In the genomic region with DNA sequence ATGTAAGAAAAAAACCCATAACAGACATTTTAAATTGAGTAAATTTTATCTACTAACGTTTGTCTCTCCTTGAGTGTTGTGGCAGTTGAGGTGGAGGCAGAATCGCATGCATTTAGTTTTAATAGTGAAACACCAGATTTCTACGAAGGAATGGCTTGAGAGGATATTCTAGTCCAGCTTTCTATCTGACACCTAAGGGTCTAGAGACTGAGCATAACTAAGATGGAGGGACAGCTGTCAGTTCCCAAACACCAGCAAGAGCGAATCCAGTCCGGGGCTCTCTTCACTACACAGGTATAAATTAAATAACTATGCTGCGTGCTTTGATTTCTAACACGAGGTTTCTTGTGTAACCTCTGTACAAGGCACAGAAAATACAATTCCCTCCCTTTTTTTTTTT, we compare ENCODE assay signal across 9 cellular contexts. TPM values are rescaled to one million over a fixed set of nuclear protein-coding genes. Genes with fewer than 3 reads are reported as not detected.
DNase-seq lines count a peak whose midpoint lies in the region; ATAC-seq, FAIRE-seq and TF ChIP-seq lines count a peak whose summit lies in the region.
"Had no signal": no experiment of that assay in that cellular context is flagged by ENCODE, and none has a peak within 500 bp of the region (broad histone marks: within the 10 kb centered on the region; RNA-seq: fewer than 3 reads in every experiment).

No MANE protein-coding gene starts in this region.

- no peak overlapping the region for H2BK12ac ChIP-seq in H1 (ENCODE audit: low read depth, low read length)

- H2AFZ ChIP-seq in H1 (ENCODE audit: low read length) (no peak overlapping the region), osteoblast (ENCODE audit: low read length) (no peak overlapping the region)

- peaks cover 6% of the 10 kb centered on the region; the same call in 1 of the 2 replicates for H3K4me1 ChIP-seq in ES-I3 (ENCODE audit: insufficient read depth, low read length)
- H3K4me1 ChIP-seq in H1 (replicated peaks in 1 of 4; ENCODE audit: control insufficient read depth in 3 of 4, insufficient read depth in 4 of 4, low read length in 3 of 4), result peaks cover 0 to 6% (median 3%) of the 10 kb centered on the region in 4 experiments; a peak in 5 of 7 replicates
- peaks cover 23% of the 10 kb centered on the region for H3K4me1 ChIP-seq in osteoblast (ENCODE audit: insufficient read depth, low read length)
- peaks cover 29% of the 10 kb centered on the region for H3K4me1 ChIP-seq in mucosa of descending colon (ENCODE audit: low read depth)

- POLR2A ChIA-PET in H1 (lab: Charles Lee; ENCODE audit: partially characterized antibody), result no interaction called here

- H3K56ac ChIP-seq in H1 (replicated peaks; ENCODE audit: insufficient read length, low read depth, low read length), result no peak overlapping the region

- TF ChIP-seq CTCF in H1 (IDR thresholded peaks at IDR 0.05; ENCODE audit: control extremely low read depth in 1 of 3, insufficient read depth in 1 of 3, low read depth in 1 of 3, low read length in 3 of 3) (no peak), osteoblast (IDR thresholded peaks at IDR 0.05; ENCODE audit: extremely low read depth, low read depth, low read length) (no peak), mucosa of descending colon (IDR thresholded peaks at IDR 0.05) (no peak)

- WGBS in H1 (ENCODE audit: extremely low coverage in 1 of 2, insufficient coverage in 1 of 2, insufficient read length in 1 of 2, insufficient replicate concordance in 2 of 2, low coverage in 1 of 2, low lambda C conversion rate in 2 of 2, missing lambda C conversion rate in 1 of 2), 2 experiments, result 83% methylated on average over 7 of the region's 7 CpGs; no CpG with 5 or more reads in 1 of the 2 experiments

- CTCF ChIA-PET in H1 (lab: Charles Lee; ENCODE audit: partially characterized antibody), result interaction anchor here (0.7 kb wide), 1 partner anchor 148 kb away, joined by 3 read pairs; no protein-coding TSS in a partner anchor

- H3K9ac ChIP-seq in ES-I3 (ENCODE audit: low read depth, low read length) (peak overlapping the region; percentile 95; the same call in 1 of the 2 replicates), H1 (replicated peaks in 1 of 4; ENCODE audit: extremely low read depth in 1 of 4, low read depth in 3 of 4, low read length in 3 of 4) (no peak overlapping the region)

- H3K36me3 ChIP-seq in ES-I3 (ENCODE audit: insufficient read depth, low read length) (no peaks in the 10 kb centered on the region), H1 (ENCODE audit: control insufficient read depth in 2 of 4, insufficient read depth in 4 of 4, low read length in 3 of 4) (no peaks in the 10 kb centered on the region), osteoblast (ENCODE audit: insufficient read depth, low read length) (no peaks in the 10 kb centered on the region), mucosa of descending colon (ENCODE audit: low read depth) (no peaks in the 10 kb centered on the region)

- no peak overlapping the region for H3K4ac ChIP-seq in H1 (replicated peaks; ENCODE audit: insufficient read length, low read depth, low read length)

- H4K8ac ChIP-seq in H1 (ENCODE audit: extremely low read depth, insufficient read depth, low read length), result no peak overlapping the region

- no peak overlapping the region for H2BK15ac ChIP-seq in H1 (ENCODE audit: low read length)

- ATAC-seq in mucosa of descending colon, result no peak
- ATAC-seq in HG03139 (IDR thresholded peaks at IDR 0.05; ENCODE audit: unreplicated experiment), result no peak
- no peak for ATAC-seq in GM19467 (IDR thresholded peaks at IDR 0.05; ENCODE audit: unreplicated experiment)

- H3K23me2 ChIP-seq in H1 (ENCODE audit: low read depth, low read length), result peaks cover 5% of the 10 kb centered on the region

- H3K27ac ChIP-seq in H1 (ENCODE audit: low read depth, low read length), result no peak overlapping the region
- no peak overlapping the region for H3K27ac ChIP-seq in osteoblast (ENCODE audit: low read depth, low read length)

- intact Hi-C loops in mucosa of descending colon (cut with DNase I, micrococcal nuclease), result no loop called here

- H3K4me2 ChIP-seq in H1 (ENCODE audit: insufficient read depth in 1 of 2, low read depth in 2 of 2, low read length in 2 of 2) (peak overlapping the region; percentile 72 to 89; a peak in 3 of 4 replicates), osteoblast (ENCODE audit: insufficient read depth, low read length) (peak overlapping the region; percentile 96)

- no peak overlapping the region for H4K5ac ChIP-seq in H1 (ENCODE audit: insufficient read length, low read depth, low read length)

- H2BK120ac ChIP-seq in H1 (replicated peaks; ENCODE audit: low read depth, low read length), result no peak overlapping the region

- H3K27me3 ChIP-seq in H1 (replicated peaks in 1 of 4; ENCODE audit: control insufficient read depth in 3 of 4, extremely low read depth in 1 of 4, insufficient read depth in 3 of 4, low read length in 3 of 4) (no peaks in the 10 kb centered on the region), osteoblast (ENCODE audit: insufficient read depth, low read length) (no peaks in the 10 kb centered on the region)

- no peak overlapping the region for H4K91ac ChIP-seq in H1 (replicated peaks; ENCODE audit: insufficient read length, low read length)

- no peak overlapping the region for H3K14ac ChIP-seq in H1 (ENCODE audit: insufficient read length)

- peaks cover under 1% of the 10 kb centered on the region for H3K79me1 ChIP-seq in H1 (ENCODE audit: low read depth, low read length)

- TF ChIP-seq RAD21 in H1 (IDR thresholded peaks at IDR 0.05 in 1 of 2, conservative IDR thresholded peaks at IDR 0.05 in 1 of 2; ENCODE audit: low read depth in 2 of 2, low read length in 2 of 2), result no peak

- H3K79me2 ChIP-seq in H1 (ENCODE audit: control insufficient read depth in 1 of 2, insufficient read depth in 2 of 2, low read length in 2 of 2), result peaks cover 31 to 80% of the 10 kb centered on the region in 2 experiments
- peaks cover 82% of the 10 kb centered on the region for H3K79me2 ChIP-seq in osteoblast (ENCODE audit: insufficient read depth, low read length)

- no peak overlapping the region for H2BK20ac ChIP-seq in H1 (ENCODE audit: low read length)

- H3K23ac ChIP-seq in H1 (ENCODE audit: insufficient read length), result no peak overlapping the region

- no peak overlapping the region for H2AK5ac ChIP-seq in H1 (ENCODE audit: low read depth, low read length)

- H3K9me3 ChIP-seq in ES-I3 (ENCODE audit: control insufficient read depth, insufficient read depth, low read length), result no peaks in the 10 kb centered on the region
- H3K9me3 ChIP-seq in H1 (ENCODE audit: insufficient read depth in 2 of 2, low read depth in 1 of 2, low read length in 1 of 2), result no peaks in the 10 kb centered on the region
- no peaks in the 10 kb centered on the region for H3K9me3 ChIP-seq in osteoblast (ENCODE audit: low read depth, low read length)
- no peaks in the 10 kb centered on the region for H3K9me3 ChIP-seq in mucosa of descending colon

- no peak for TF ChIP-seq EP300 in H1 (IDR thresholded peaks at IDR 0.05; ENCODE audit: borderline replicate concordance in 1 of 2, low read depth in 2 of 2, low read length in 2 of 2)

- FAIRE-seq in H1 (lab: Jason Lieb, UNC), result no peak

- H3K4me3 ChIP-seq in H1 (ENCODE audit: extremely low read depth in 1 of 4, insufficient read depth in 2 of 4, low read depth in 3 of 4, low read length in 4 of 4), result peak overlapping the region in 2 of 4 experiments; percentile 70 to 87; a peak in 4 of 8 replicates
- peak overlapping the region; percentile 96 for H3K4me3 ChIP-seq in osteoblast (ENCODE audit: insufficient read depth, low read length)
- H3K4me3 ChIP-seq in mucosa of descending colon, result no peak overlapping the region

- H3K18ac ChIP-seq in H1 (ENCODE audit: extremely low read depth, low read length), result no peak overlapping the region

- peaks cover 11% of the 10 kb centered on the region in 2 experiments for H4K20me1 ChIP-seq in H1 (replicated peaks in 1 of 2; ENCODE audit: control insufficient read depth in 1 of 2, insufficient read depth in 2 of 2, low read length in 2 of 2)
- peaks cover 31% of the 10 kb centered on the region for H4K20me1 ChIP-seq in osteoblast (ENCODE audit: insufficient read depth, low read length)

- DNase-seq in NCI-H69 (lab: John Stamatoyannopoulos, UW) (peak; percentile 42), H1 (ENCODE audit: low read depth in 1 of 2, low spot score in 2 of 2) (no peak), osteoblast (ENCODE audit: insufficient read length, low spot score, missing footprints) (no peak), mucosa of descending colon (no peak), GF-D8 (lab: John Stamatoyannopoulos, UW) (no peak)
- DNase-seq: activated CD4-positive, alpha-beta T cell treated with anti-CD3 and anti-CD28 coated beads for 48 hours had no signal

- no peak for TF ChIP-seq POLR2A in H1 (IDR thresholded peaks at IDR 0.05; ENCODE audit: control extremely low read depth in 1 of 2, low read depth in 2 of 2, low read length in 2 of 2)

- H2BK5ac ChIP-seq in H1 (ENCODE audit: low read depth, low read length), result no peak overlapping the region

TF ChIP-seq in H1, 55 proteins besides CTCF, POLR2A, EP300 and RAD21 (continues in another document):
- TF ChIP-seq POLR2AphosphoS5 (IDR thresholded peaks at IDR 0.05; ENCODE audit: low read depth, low read length) (no peak), BACH1 (IDR thresholded peaks at IDR 0.05; ENCODE audit: low read length) (no peak), KDM1A (IDR thresholded peaks at IDR 0.05; ENCODE audit: borderline replicate concordance, low read length) (no peak)

RNA-seq across cellular contexts. Expression of gene NCBP1, which starts 1.4 kb away (rescaled TPM):
- 54.0 and 57.5 TPM in 2 replicates for total RNA-seq in H1 (2021; fragmentation: NEBNext Ultra II Directional; extraction: Animal tissue kit (Norgen Biotek cat#: 25700))
- 9.9 and 14.7 TPM in 2 replicates for polyA plus RNA-seq in H1 (2011; rRNA removed)
- 21.7 TPM for polyA plus RNA-seq in H1 (2011; cell fraction: cytosol; rRNA removed)
- 14.9 TPM for polyA plus RNA-seq in H1 (2011; cell fraction: nucleus; rRNA removed)
- polyA plus RNA-seq in H1 (2012, experiment 1 of 2), result 25.0 to 49.7 TPM (median 33.9 TPM) in 4 replicates
- polyA plus RNA-seq in H1 (2012, experiment 2 of 2), result 3.0 TPM
- polyA plus RNA-seq in H1 (2013, experiment 1 of 2), result 36.1 TPM
- polyA plus RNA-seq in H1 (2013, experiment 2 of 2), result 30.7 TPM
- 40.8 and 48.7 TPM in 2 replicates for polyA minus RNA-seq in H1 (2011; rRNA and poly(A)+ RNA removed)
- 31.0 TPM for polyA minus RNA-seq in H1 (2011; cell fraction: cytosol; rRNA and poly(A)+ RNA removed)
- 50.2 TPM for polyA minus RNA-seq in H1 (2011; cell fraction: nucleus; rRNA and poly(A)+ RNA removed)
- total RNA-seq in osteoblast (28.0 and 37.3 TPM in 2 replicates), mucosa of descending colon (10 to 100 TPM; 29.0 to 37.0 (median 36.9) TPM)

RNA-seq across cellular contexts. Expression of gene TSTD2, which starts 1.9 kb away (rescaled TPM):
- 16.1 and 16.3 TPM in 2 replicates for total RNA-seq in H1 (2021; fragmentation: NEBNext Ultra II Directional; extraction: Animal tissue kit (Norgen Biotek cat#: 25700))
- 15.6 and 17.5 TPM in 2 replicates for polyA plus RNA-seq in H1 (2011; rRNA removed)
- 19.2 TPM for polyA plus RNA-seq in H1 (2011; cell fraction: cytosol; rRNA removed)
- polyA plus RNA-seq in H1 (2011; cell fraction: nucleus; rRNA removed), result 28.4 TPM
- polyA plus RNA-seq in H1 (2012, experiment 1 of 2), result 12.4 to 17.5 TPM (median 15.4 TPM) in 4 replicates
- 0.88 TPM for polyA plus RNA-seq in H1 (2012, experiment 2 of 2)
- polyA plus RNA-seq in H1 (2013, experiment 1 of 2), result 12.2 TPM
- 10.3 TPM for polyA plus RNA-seq in H1 (2013, experiment 2 of 2)
- polyA minus RNA-seq in H1 (2011; rRNA and poly(A)+ RNA removed), result 32.7 and 33.0 TPM in 2 replicates
- polyA minus RNA-seq in H1 (2011; cell fraction: cytosol; rRNA and poly(A)+ RNA removed), result 15.8 TPM
- polyA minus RNA-seq in H1 (2011; cell fraction: nucleus; rRNA and poly(A)+ RNA removed), result 33.1 TPM
- total RNA-seq in osteoblast (16.3 and 19.4 TPM in 2 replicates), mucosa of descending colon (10 to 100 TPM; 18.8 to 28.2 (median 26.6) TPM)
